In the genomic region with DNA sequence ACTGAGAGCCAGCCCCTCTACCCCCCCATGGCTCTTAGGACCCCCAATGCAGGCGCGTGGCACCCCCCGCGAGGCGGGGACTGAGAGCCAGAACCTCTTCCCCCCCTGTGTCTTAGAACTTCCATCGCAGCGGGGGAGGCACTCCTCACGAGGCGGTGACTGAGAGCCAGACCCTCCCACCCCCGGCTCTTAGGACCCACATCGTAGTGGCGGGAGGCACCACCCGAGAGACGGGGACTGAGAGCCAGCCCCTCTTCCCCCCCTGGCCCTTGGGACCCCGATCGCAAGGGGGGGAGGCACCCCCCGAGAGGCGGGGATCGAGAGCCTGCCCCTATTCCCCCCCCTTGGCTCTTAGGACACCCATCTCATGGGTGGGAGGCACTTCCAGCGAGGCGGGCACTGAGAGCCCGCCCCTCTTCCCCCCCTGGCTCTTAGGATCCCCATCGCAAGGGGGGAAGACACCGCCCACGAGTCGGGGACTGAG, we compare ENCODE assay signal across 8 cellular contexts. TPM values are rescaled to one million over a fixed set of nuclear protein-coding genes. Genes with fewer than 3 reads are reported as not detected.
DNase-seq lines count a peak whose midpoint lies in the region; ATAC-seq and TF ChIP-seq lines count a peak whose summit lies in the region.
"Had no signal": no experiment of that assay in that cellular context is flagged by ENCODE, and none has a peak within 500 bp of the region (broad histone marks: within the 10 kb centered on the region; RNA-seq: fewer than 3 reads in every experiment).

No MANE protein-coding gene starts in this region.

- no peaks in the 10 kb centered on the region for H3K36me3 ChIP-seq in aorta (ENCODE audit: control insufficient read depth in 1 of 2, insufficient read depth in 2 of 2, low read length in 1 of 2)
- H3K36me3 ChIP-seq: SJSA1 had no signal

- H3K9me3 ChIP-seq in aorta (ENCODE audit: control insufficient read depth, low read length): no peaks in the 10 kb centered on the region
- H3K9me3 ChIP-seq: SJSA1 had no signal

- intact Hi-C loops in aorta (cut with DNase I): no loop called here

- H3K4me3 ChIP-seq in astrocyte of the cerebellum (ENCODE audit: low read depth, low read length) (peak overlapping the region; percentile 50), aorta (ENCODE audit: low read length in 2 of 2) (no peak overlapping the region)
- H3K4me3 ChIP-seq: SJSA1 had no signal

- DNase-seq in NCI-H1694 treated with DMSO at 0.1 percent for 48 hours (lab: John Stamatoyannopoulos, UW): peak; percentile 70
- no peak for DNase-seq in astrocyte of the cerebellum (ENCODE audit: low read depth)
- DNase-seq in mesenteric fat pad (ENCODE audit: low spot score): peak; percentile 60
- peak in 1 of 2 donors; percentile 66 for DNase-seq in aorta
- DNase-seq in NCI-H510A (lab: John Stamatoyannopoulos, UW): no peak

- in situ Hi-C loops in astrocyte of the cerebellum (cut with HindIII; ENCODE audit: low sequenced_read_pairs): no loop called here

- WGBS in aorta, 2 donors: 20 to 28% methylated on average over 18 to 26 of the region's 26 CpGs

- H3K4me1 ChIP-seq in aorta (ENCODE audit: control insufficient read depth in 1 of 2, insufficient read depth in 2 of 2, low read length in 2 of 2): no peaks in the 10 kb centered on the region

- no peaks in the 10 kb centered on the region for H3K27me3 ChIP-seq in aorta (ENCODE audit: control insufficient read depth in 1 of 2, insufficient read depth in 2 of 2, low read length in 1 of 2)
- H3K27me3 ChIP-seq: SJSA1 had no signal

- H3K27ac ChIP-seq in aorta (ENCODE audit: low read depth in 1 of 2, low read length in 2 of 2): no peak overlapping the region
- H3K27ac ChIP-seq: SJSA1 had no signal

- TF ChIP-seq CTCF in astrocyte of the cerebellum (IDR thresholded peaks at IDR 0.05; ENCODE audit: low read depth, low read length, missing control alignments): no peak

- ATAC-seq in GM18511 (IDR thresholded peaks at IDR 0.05; ENCODE audit: unreplicated experiment): peak; percentile 31
- ATAC-seq in aorta (ENCODE audit: low FRiP score): peak; percentile 63
- ATAC-seq in GM21786 (IDR thresholded peaks at IDR 0.05; ENCODE audit: unreplicated experiment): no peak

RNA-seq across cellular contexts. Expression of a gene that starts 44.7 kb away (rescaled TPM):
- total RNA-seq in mesenteric fat pad (28.3 TPM), aorta (10 to 100 TPM; 15.9 to 26.6 TPM)
- 10 to 100 TPM in 1 of 2 donors, 1 to 10 TPM in 1; 3.3 to 11.0 TPM for polyA plus RNA-seq in aorta

Comparison
In these comparisons a context has a peak if more than half of its experiments do, and no peak if none do; other contexts are left out.
1. DNase-seq: peak in NCI-H1694 treated with DMSO at 0.1 percent for 48 hours (single experiment) and mesenteric fat pad (single experiment); none in astrocyte of the cerebellum (single experiment) and NCI-H510A (single experiment).